Comparison of ENCODE assay signal across 8 cellular contexts in the genomic region with DNA sequence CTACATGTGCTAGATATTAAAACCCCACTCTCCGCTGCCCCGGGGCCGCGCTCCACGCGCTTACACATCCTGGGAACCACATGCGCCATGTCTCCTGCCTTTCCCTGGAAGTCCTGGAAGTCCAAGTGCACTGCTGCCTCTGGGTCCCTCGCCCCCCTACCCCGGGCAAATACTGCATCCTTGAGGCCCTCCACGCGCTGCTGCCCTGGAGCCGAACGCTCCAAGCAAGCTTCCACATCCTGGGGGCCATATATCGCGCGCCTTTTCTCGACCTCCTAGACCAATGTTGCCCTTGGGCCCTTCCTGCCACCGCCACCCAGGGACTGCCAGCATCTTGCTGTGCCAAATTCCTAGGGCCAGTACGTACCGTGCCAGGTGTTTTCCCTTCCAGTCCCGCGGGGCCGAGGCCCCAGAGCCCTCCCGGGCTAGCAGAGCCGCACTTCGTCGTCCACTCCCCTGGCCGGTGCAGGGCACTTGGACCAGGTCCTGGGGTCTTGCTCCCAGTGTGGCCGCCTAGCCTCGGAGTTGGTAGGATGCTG. TPM values are rescaled to one million over a fixed set of nuclear protein-coding genes. Genes with fewer than 3 reads are reported as not detected.
DNase-seq lines count a peak whose midpoint lies in the region; ATAC-seq and TF ChIP-seq lines count a peak whose summit lies in the region.

No MANE protein-coding gene starts in this region.

- H3K4me3 Mint-ChIP-seq in CD8-positive, alpha-beta memory T cell = peak overlapping the region; percentile 16 to 86 (median 72)

- no peak overlapping the region for H3K27ac ChIP-seq in CD8-positive, alpha-beta memory T cell (ENCODE audit: low read depth, low read length)
- H3K27ac ChIP-seq in SJCRH30 (no peak overlapping the region), psoas muscle (no peak overlapping the region)

- no peaks in the 10 kb centered on the region for H3K36me3 ChIP-seq in CD8-positive, alpha-beta memory T cell (ENCODE audit: insufficient read depth, low read length)
- H3K36me3 ChIP-seq in SJCRH30 (no peaks in the 10 kb centered on the region), psoas muscle (ENCODE audit: insufficient read depth in 1 of 2, low read depth in 1 of 2) (no peaks in the 10 kb centered on the region)

- no peak for DNase-seq in CD8-positive, alpha-beta memory T cell
- DNase-seq in SJCRH30 (no peak), fibroblast of villous mesenchyme (ENCODE audit: low read depth) (no peak), psoas muscle (no peak), NCI-H510A (lab: John Stamatoyannopoulos, UW) (no peak), NCI-H1105 treated with DMSO at 0.1 percent for 48 hours (lab: John Stamatoyannopoulos, UW) (no peak)

- POLR2A ChIA-PET in CD8-positive, alpha-beta memory T cell (lab: Charles Lee) = no interaction called here

- peaks cover 22% of the 10 kb centered on the region for H3K27me3 ChIP-seq in CD8-positive, alpha-beta memory T cell (ENCODE audit: insufficient read depth, low read length, poor library complexity, severe bottlenecking)
- peaks cover 18% of the 10 kb centered on the region for H3K27me3 ChIP-seq in SJCRH30
- peaks cover 5 to 59% (median 35%) of the 10 kb centered on the region in 3 donors for H3K27me3 ChIP-seq in psoas muscle (ENCODE audit: insufficient read depth in 3 of 3, low read length in 2 of 3)

- CTCF ChIA-PET in CD8-positive, alpha-beta memory T cell (lab: Charles Lee) = no interaction called here

- peaks cover 0 to 1% (median 0%) of the 10 kb centered on the region in 5 donors for H3K9me3 Mint-ChIP-seq in CD8-positive, alpha-beta memory T cell

- WGBS in psoas muscle, 3 donors = 11 to 15% (median 14%) methylated on average over 30 of the region's 30 CpGs

- no peak overlapping the region for H3K4me3 ChIP-seq in CD8-positive, alpha-beta memory T cell (ENCODE audit: low read length)
- H3K4me3 ChIP-seq in SJCRH30 = peak overlapping the region; percentile 61
- peak overlapping the region; percentile 61 for H3K4me3 ChIP-seq in fibroblast of villous mesenchyme (ENCODE audit: low read depth, low read length)
- H3K4me3 ChIP-seq in psoas muscle = peak overlapping the region; percentile 55

- ATAC-seq in psoas muscle (peak in 2 of 4 donors; percentile 15 to 24), GM19023 (IDR thresholded peaks at IDR 0.05; ENCODE audit: unreplicated experiment) (no peak), HG03460 (IDR thresholded peaks at IDR 0.05; ENCODE audit: unreplicated experiment) (no peak)

- intact Hi-C loops in psoas muscle (cut with DNase I) = no loop called here

- H3K27ac Mint-ChIP-seq in CD8-positive, alpha-beta memory T cell = no peak overlapping the region

- TF ChIP-seq CTCF in fibroblast of villous mesenchyme (IDR thresholded peaks at IDR 0.05; ENCODE audit: insufficient read depth, low read depth, low read length) (no peak), psoas muscle (IDR thresholded peaks at IDR 0.05) (no peak)

- peaks cover 41 to 73% of the 10 kb centered on the region in 2 donors for H3K27me3 Mint-ChIP-seq in CD8-positive, alpha-beta memory T cell

- H3K4me1 Mint-ChIP-seq in CD8-positive, alpha-beta memory T cell = peaks cover 10 to 17% (median 10%) of the 10 kb centered on the region in 3 donors

- H3K4me1 ChIP-seq in CD8-positive, alpha-beta memory T cell (ENCODE audit: insufficient read depth, low read length) = no peaks in the 10 kb centered on the region
- H3K4me1 ChIP-seq in SJCRH30 (no peaks in the 10 kb centered on the region), psoas muscle (peaks cover 4% of the 10 kb centered on the region)

- H3K36me3 Mint-ChIP-seq in CD8-positive, alpha-beta memory T cell = no peaks in the 10 kb centered on the region

- H3K9me3 ChIP-seq in CD8-positive, alpha-beta memory T cell (ENCODE audit: low read length) = no peaks in the 10 kb centered on the region
- H3K9me3 ChIP-seq in SJCRH30 (replicated peaks) (no peaks in the 10 kb centered on the region), psoas muscle (no peaks in the 10 kb centered on the region)

RNA-seq across cellular contexts. Expression of gene KCNG1, which starts 0.8 kb away (rescaled TPM):
- total RNA-seq in CD8-positive, alpha-beta memory T cell = 1 to 10 TPM; 3.4 to 4.5 TPM
- polyA plus RNA-seq in CD8-positive, alpha-beta memory T cell = not detected
- 7.4 and 9.3 TPM in 2 replicates for total RNA-seq in SJCRH30 (2014; rRNA removed; shearing (Covaris generic))
- total RNA-seq in fibroblast of villous mesenchyme = 3.0 and 22.9 TPM in 2 replicates
- not detected for total RNA-seq in psoas muscle
- polyA plus RNA-seq in psoas muscle = under 1 TPM; 0.03 to 0.12 (median 0.03) TPM
